Comparison of ENCODE assay signal across 1 cellular context in genomic region chr6:27318973-27319372, GRCh38.
TF ChIP-seq lines count a peak whose summit lies in the region.

No MANE protein-coding gene starts in this region.

TF ChIP-seq in GM23338, 12 proteins besides CTCF, POLR2A, EP300 and RAD21 (continued from another document):
- TF ChIP-seq ZNF462 (CRISPR knock-in tag; IDR thresholded peaks at IDR 0.05): no peak
- no peak for TF ChIP-seq EZH2 (IDR thresholded peaks at IDR 0.05; ENCODE audit: low read depth, unreplicated experiment)
- no peak for TF ChIP-seq EZH2phosphoT487 (IDR thresholded peaks at IDR 0.05; ENCODE audit: unreplicated experiment)
- TF ChIP-seq ZNF331 (CRISPR knock-in tag; IDR thresholded peaks at IDR 0.05; ENCODE audit: low read depth): no peak
- no peak for TF ChIP-seq CREB1 (CRISPR knock-in tag; IDR thresholded peaks at IDR 0.05; ENCODE audit: low read depth)
